Comparison of ENCODE assay signal across 1 cellular context in genomic region chr10:27152687-27153086, GRCh38.
TF ChIP-seq lines count a peak whose summit lies in the region.

No MANE protein-coding gene starts in this region.

TF ChIP-seq in A549, 52 proteins besides CTCF, POLR2A, EP300 and RAD21 (continued from another document):
- no peak for TF ChIP-seq EHMT2 (IDR thresholded peaks at IDR 0.05; ENCODE audit: low read depth)
